Comparison of ENCODE assay signal across 8 cellular contexts in the genomic region with DNA sequence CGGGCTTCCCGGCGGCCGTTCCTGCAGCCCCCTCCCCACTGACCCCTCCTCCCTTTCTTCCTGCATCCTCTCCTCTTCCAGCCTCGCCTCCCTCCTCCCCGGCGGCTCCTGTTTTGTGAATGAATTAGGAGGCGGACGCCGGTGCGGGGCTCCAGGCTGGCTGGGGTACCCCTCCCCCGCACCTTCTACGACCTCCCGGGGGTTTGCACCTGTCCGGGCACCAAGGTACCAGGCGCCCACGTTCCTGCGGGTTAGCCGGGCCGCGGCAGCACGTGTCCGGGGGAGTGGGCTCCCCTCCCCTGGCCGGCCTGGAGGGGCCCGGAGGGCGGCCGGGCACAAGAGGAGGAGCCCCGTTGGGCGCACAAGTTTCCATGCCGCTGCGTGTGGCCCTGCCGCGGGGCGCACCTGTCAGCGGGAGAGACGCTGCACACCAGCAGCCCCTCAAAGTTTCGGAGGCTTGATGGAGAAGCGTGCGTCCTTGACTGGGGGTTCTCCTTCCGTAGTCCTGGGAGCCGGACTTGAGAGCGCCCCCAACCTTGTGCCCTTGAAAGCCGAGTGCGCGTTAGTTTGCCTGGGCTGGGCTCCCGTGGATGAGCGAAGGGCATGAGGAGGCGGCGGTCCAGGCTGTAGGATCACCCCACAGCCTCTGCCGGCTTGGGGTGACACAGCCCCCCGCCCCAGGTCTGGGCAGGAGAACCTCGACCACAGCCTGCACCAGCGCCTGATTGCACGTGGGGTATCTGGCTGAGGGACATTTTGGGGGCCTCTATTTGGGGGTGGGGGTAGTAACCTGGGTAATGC. TPM values are rescaled to one million over a fixed set of nuclear protein-coding genes. Genes with fewer than 3 reads are reported as not detected.
A peak's percentile ranks its signal among the peaks of the same experiment; 100 is the strongest.
DNase-seq lines count a peak whose midpoint lies in the region; ATAC-seq, FAIRE-seq and TF ChIP-seq lines count a peak whose summit lies in the region.

No MANE protein-coding gene starts in this region.

- peaks cover 10% of the 10 kb centered on the region for H3K36me3 Mint-ChIP-seq in astrocyte (ENCODE audit: low read depth, unreplicated experiment)

- H3K27me3 ChIP-seq in H7 (ENCODE audit: control insufficient read depth, insufficient read depth, low read length) (no peaks in the 10 kb centered on the region; the same call in 1 of the 2 replicates), astrocyte (ENCODE audit: insufficient read depth, low read length) (peaks cover 5% of the 10 kb centered on the region), thyroid gland (no peaks in the 10 kb centered on the region)

- WGBS in thyroid gland, 2 donors: 3 to 4% methylated on average over 13 to 15 of the region's 54 CpGs

- peaks cover 25% of the 10 kb centered on the region for H3K4me1 ChIP-seq in astrocyte (ENCODE audit: insufficient read depth, low read length)
- peaks cover 41 to 43% of the 10 kb centered on the region in 2 donors for H3K4me1 ChIP-seq in thyroid gland

- H3K4me3 Mint-ChIP-seq in astrocyte (ENCODE audit: unreplicated experiment): peak overlapping the region; percentile 78

- no peaks in the 10 kb centered on the region for H3K9me3 Mint-ChIP-seq in astrocyte (ENCODE audit: unreplicated experiment)

- TF ChIP-seq POLR2A in thyroid gland (IDR thresholded peaks at IDR 0.05): no peak

- CTCF ChIA-PET in AG04449 (lab: Yijun Ruan, JAX): interaction anchor here (0.6 to 9.6 kb wide), 7 partner anchors 10 to 261 kb away, joined by 4 to 142 read pairs (median 7); no protein-coding TSS in a partner anchor

- H3K27me3 Mint-ChIP-seq in astrocyte (ENCODE audit: low read depth, unreplicated experiment): peaks cover 17% of the 10 kb centered on the region

- H3K36me3 ChIP-seq in H7 (replicated peaks; ENCODE audit: control insufficient read depth, insufficient read depth, low read length) (peaks cover 19% of the 10 kb centered on the region), astrocyte (ENCODE audit: insufficient read depth, low read length) (no peaks in the 10 kb centered on the region), thyroid gland (peaks cover 0 to 6% of the 10 kb centered on the region in 2 donors)

- no peak overlapping the region for H2AFZ ChIP-seq in astrocyte (ENCODE audit: low read depth, low read length)

- no peaks in the 10 kb centered on the region for H3K79me2 ChIP-seq in astrocyte (ENCODE audit: insufficient read depth, low read length)

- peaks cover 13% of the 10 kb centered on the region for H3K4me1 Mint-ChIP-seq in astrocyte (ENCODE audit: low read depth, unreplicated experiment)

- H3K9me3 ChIP-seq in astrocyte (ENCODE audit: insufficient read depth, low read depth, low read length) (no peaks in the 10 kb centered on the region), thyroid gland (no peaks in the 10 kb centered on the region)

- H3K27ac ChIP-seq in astrocyte (ENCODE audit: low read depth, low read length) (no peak overlapping the region), thyroid gland (peak overlapping the region in 2 of 3 donors; percentile 28 to 60)

- H3K4me3 ChIP-seq in AG04449 (ENCODE audit: low read depth, low read length) (peak overlapping the region; percentile 63), H7 (ENCODE audit: insufficient read depth, low read depth, low read length) (peak overlapping the region; percentile 81), astrocyte (ENCODE audit: insufficient read depth, low read depth, low read length) (peak overlapping the region; percentile 65), thyroid gland (replicated peaks in 1 of 3) (peak overlapping the region; percentile 17 to 64 (median 61))

- intact Hi-C loops in left colon (cut with DNase I, micrococcal nuclease): no loop called here
- intact Hi-C loops in thyroid gland (cut with DNase I): loop anchor here (5.0 kb wide), 1 partner anchor 204 kb away; no protein-coding TSS in a partner anchor

- no peak for FAIRE-seq in astrocyte (lab: Jason Lieb, UNC)

- peak; percentile 22 for ATAC-seq in left colon

- H3K27ac Mint-ChIP-seq in astrocyte (ENCODE audit: unreplicated experiment): no peak overlapping the region

- TF ChIP-seq CTCF in AG04449 (IDR thresholded peaks at IDR 0.05; ENCODE audit: insufficient read depth, low read length, missing control alignments): no peak
- TF ChIP-seq CTCF in astrocyte (IDR thresholded peaks at IDR 0.05; ENCODE audit: insufficient read depth, low read depth, low read length): no peak
- no peak for TF ChIP-seq CTCF in thyroid gland (IDR thresholded peaks at IDR 0.05)

- peak overlapping the region; percentile 10 for H3K9ac ChIP-seq in astrocyte (ENCODE audit: low read length)

- H4K20me1 ChIP-seq in astrocyte (ENCODE audit: insufficient read depth, low read length): peaks cover 22% of the 10 kb centered on the region

- H3K4me2 ChIP-seq in astrocyte (ENCODE audit: low read length): peak overlapping the region; percentile 95

- no peak for DNase-seq in AG04449 (ENCODE audit: low read depth, low spot score)
- DNase-seq in H7: peak; percentile 93
- DNase-seq in astrocyte (ENCODE audit: low read depth): no peak
- DNase-seq in left colon: peak in 1 of 2 donors; percentile 26
- peak in 1 of 2 donors; percentile 30 for DNase-seq in thyroid gland
- no peak for DNase-seq in medulla oblongata (ENCODE audit: extremely low spot score)
- DNase-seq in C1 segment of cervical spinal cord (lab: John Stamatoyannopoulos, UW): no peak
- no peak for DNase-seq in SIG-M5 (lab: John Stamatoyannopoulos, UW)

- POLR2A ChIA-PET in AG04449 (lab: Yijun Ruan, JAX): no interaction called here

RNA-seq across cellular contexts. Expression of a gene that starts 1.2 kb away (rescaled TPM):
- total RNA-seq in H7 (2014; rRNA removed; shearing (Covaris generic)): 6.0 and 16.3 TPM in 2 replicates
- 1.7 and 2.0 TPM in 2 replicates for total RNA-seq in astrocyte
- total RNA-seq in left colon: 10 to 100 TPM in 1 of 2 donors, 1 to 10 TPM in 1; 2.8 to 21.1 TPM
- 1 to 10 TPM; 3.5 to 9.1 (median 7.5) TPM for total RNA-seq in thyroid gland

RNA-seq across cellular contexts. Expression of a gene that starts 25.7 kb away (rescaled TPM):
- total RNA-seq in H7 (2014; rRNA removed; shearing (Covaris generic)): 98.1 and 113 TPM in 2 replicates
- total RNA-seq in astrocyte: 86.4 and 89.2 TPM in 2 replicates
- total RNA-seq in left colon: 10 to 100 TPM; 84.4 to 90.3 TPM
- 100 to 1,000 TPM in 3 of 4 donors, 10 to 100 TPM in 1; 95.8 to 124 (median 104) TPM for total RNA-seq in thyroid gland

RNA-seq across cellular contexts. Expression of a gene that starts 25.8 kb away (rescaled TPM):
- 20.0 and 27.7 TPM in 2 replicates for total RNA-seq in H7 (2014; rRNA removed; shearing (Covaris generic))
- total RNA-seq in astrocyte: 68.1 and 69.4 TPM in 2 replicates
- 10 to 100 TPM; 20.8 to 22.9 TPM for total RNA-seq in left colon
- 10 to 100 TPM; 22.4 to 33.1 (median 24.1) TPM for total RNA-seq in thyroid gland
